10 cellular contexts compared by ENCODE assay signal in genomic region chr10:30028452-30029045, GRCh38. TPM values are rescaled to one million over a fixed set of nuclear protein-coding genes. Genes with fewer than 3 reads are reported as not detected.
DNase-seq lines count a peak whose midpoint lies in the region; ATAC-seq and TF ChIP-seq lines count a peak whose summit lies in the region.
"Had no signal": no experiment of that assay in that cellular context is flagged by ENCODE, and none has a peak within 500 bp of the region (broad histone marks: within the 10 kb centered on the region; RNA-seq: fewer than 3 reads in every experiment).

No MANE protein-coding gene starts in this region.

- peaks cover 40 to 68% of the 10 kb centered on the region in 2 donors for H3K27me3 Mint-ChIP-seq in natural killer cell (ENCODE audit: low read depth in 2 of 2)

- H3K4me1 ChIP-seq in left ventricle myocardium inferior (peaks cover 57% of the 10 kb centered on the region), vagina (peaks cover 19% of the 10 kb centered on the region)

- peaks cover 56 to 57% of the 10 kb centered on the region in 2 donors for H3K4me1 Mint-ChIP-seq in natural killer cell

- H3K27me3 ChIP-seq in left ventricle myocardium inferior (ENCODE audit: low read depth): peaks cover 18% of the 10 kb centered on the region
- H3K27me3 ChIP-seq in dorsolateral prefrontal cortex: peaks cover 0 to 4% (median 0%) of the 10 kb centered on the region in 45 donors
- peaks cover 4% of the 10 kb centered on the region for H3K27me3 ChIP-seq in vagina

- peak overlapping the region; percentile 82 for H3K4me3 Mint-ChIP-seq in natural killer cell

- TF ChIP-seq CTCF in left ventricle myocardium inferior (IDR thresholded peaks at IDR 0.05; ENCODE audit: borderline replicate concordance) (no peak), dorsolateral prefrontal cortex (IDR thresholded peaks at IDR 0.05 in 54 of 56, conservative IDR thresholded peaks at IDR 0.05 in 2 of 56; ENCODE audit: low read depth in 1 of 56, partially characterized antibody in 56 of 56) (no peak), natural killer cell (IDR thresholded peaks at IDR 0.05) (no peak), vagina (IDR thresholded peaks at IDR 0.05) (no peak)

- H3K36me3 ChIP-seq in left ventricle myocardium inferior: peaks cover 5% of the 10 kb centered on the region
- no peaks in the 10 kb centered on the region for H3K36me3 ChIP-seq in vagina

- H3K27ac Mint-ChIP-seq in natural killer cell: peak overlapping the region; percentile 87 to 92

- DNase-seq in left ventricle myocardium inferior (no peak), cardiac septum (ENCODE audit: low spot score) (no peak), dorsolateral prefrontal cortex (no peak), natural killer cell (no peak), vagina (ENCODE audit: extremely low spot score in 2 of 2) (no peak), NCI-H2171 treated with DMSO at 0.1 percent for 48 hours (lab: John Stamatoyannopoulos, UW) (no peak), NCI-H187 treated with DMSO at 0.1 percent for 48 hours (lab: John Stamatoyannopoulos, UW) (no peak)
- DNase-seq: PC-3, T1000 had no signal

- ATAC-seq in natural killer cell (no peak), GM19324 (IDR thresholded peaks at IDR 0.05; ENCODE audit: low FRiP score, unreplicated experiment) (no peak)
- ATAC-seq: PC-3 had no signal

- H3K4me3 ChIP-seq in left ventricle myocardium inferior (no peak overlapping the region), dorsolateral prefrontal cortex (no peak overlapping the region), vagina (no peak overlapping the region)

- no peaks in the 10 kb centered on the region for H3K9me3 ChIP-seq in left ventricle myocardium inferior (replicated peaks)
- H3K9me3 ChIP-seq in vagina: no peaks in the 10 kb centered on the region

- no peak for TF ChIP-seq POLR2A in vagina (IDR thresholded peaks at IDR 0.05)

- peak overlapping the region; percentile 84 for H3K27ac ChIP-seq in left ventricle myocardium inferior (replicated peaks)
- peak overlapping the region in 40 of 59 donors; percentile 2 to 83 (median 53) for H3K27ac ChIP-seq in dorsolateral prefrontal cortex
- peak overlapping the region; percentile 27 for H3K27ac ChIP-seq in vagina

- intact Hi-C loops in left ventricle myocardium inferior (cut with micrococcal nuclease) (no loop called here), cardiac septum (cut with DNase I) (no loop called here), dorsolateral prefrontal cortex (cut with DNase I) (no loop called here), natural killer cell (cut with micrococcal nuclease) (loop anchor here (5.0 kb wide), 1 partner anchor 499 kb away; no protein-coding TSS in a partner anchor), vagina (cut with DNase I) (no loop called here)

- H3K9me3 Mint-ChIP-seq in natural killer cell: no peaks in the 10 kb centered on the region

- no peaks in the 10 kb centered on the region for H3K36me3 Mint-ChIP-seq in natural killer cell

RNA-seq across cellular contexts. Expression of gene JCAD, which starts 30.8 kb away (rescaled TPM):
- 23.5 TPM for total RNA-seq in left ventricle myocardium inferior
- total RNA-seq in cardiac septum: 19.3 TPM
- total RNA-seq in dorsolateral prefrontal cortex: 10 to 100 TPM; 15.5 to 74.8 (median 44.0) TPM
- total RNA-seq in natural killer cell: under 1 TPM in 2 of 3 donors, not detected in 1; 0.07 to 0.43 TPM
- 40.3 TPM for total RNA-seq in vagina

Comparison
In these comparisons a context has a peak if more than half of its experiments do, and no peak if none do; other contexts are left out.
1. H3K27ac ChIP-seq: peak in every context shown above with its lines; median percentile 84 in left ventricle myocardium inferior; 53 in dorsolateral prefrontal cortex; 27 in vagina.
2. RNA of gene JCAD, which starts 30.8 kb away (total RNA-seq): 15.5 to 74.8 TPM in dorsolateral prefrontal cortex, 40.3 TPM in vagina (single experiment), 23.5 TPM in left ventricle myocardium inferior (single experiment) and 19.3 TPM in cardiac septum (single experiment); 0.07 to 0.43 TPM in natural killer cell; every median in the first group is over 10 times any median in the second.